In genomic region chr5:122515709-122516431, GRCh38 we compare ENCODE assay signal across 10 cellular contexts.
DNase-seq lines count a peak whose midpoint lies in the region; ATAC-seq and TF ChIP-seq lines count a peak whose summit lies in the region.
"Had no signal": no experiment of that assay in that cellular context is flagged by ENCODE, and none has a peak within 500 bp of the region (broad histone marks: within the 10 kb centered on the region; RNA-seq: fewer than 3 reads in every experiment).

No MANE protein-coding gene starts in this region.

- H3K9ac ChIP-seq in MM.1S (ENCODE audit: low read length): no peak overlapping the region
- H3K9ac ChIP-seq: parathyroid adenoma had no signal

- H3K79me2 ChIP-seq in MM.1S (ENCODE audit: low read length): no peaks in the 10 kb centered on the region
- H3K79me2 ChIP-seq: parathyroid adenoma had no signal

- DNase-seq in Calu3 (peak; percentile 65), MM.1S (peak; percentile 28), RWPE1 (ENCODE audit: low spot score) (peak; percentile 69), epithelial cell of proximal tubule (ENCODE audit: low read depth) (peak; percentile 29), mucosa of gallbladder (ENCODE audit: low spot score) (peak; percentile 35)
- no peak for DNase-seq in CD8-positive, alpha-beta T cell

- H3K4me2 ChIP-seq in MM.1S (ENCODE audit: low read depth, low read length): no peak overlapping the region

- H3K9me3 ChIP-seq in MM.1S (replicated peaks; ENCODE audit: insufficient read depth, low read length): no peaks in the 10 kb centered on the region
- no peaks in the 10 kb centered on the region for H3K9me3 ChIP-seq in CD8-positive, alpha-beta T cell (ENCODE audit: low read length)

- intact Hi-C loops in Calu3 (cut with micrococcal nuclease; ENCODE audit: unreplicated experiment): loop anchor here (1.0 to 5.0 kb wide), 7 partner anchors 141 to 1091 kb away; partner anchors contain the start of gene CEP120
- intact Hi-C loops in CD8-positive, alpha-beta T cell (cut with DNase I, micrococcal nuclease): no loop called here

- H3K27me3 ChIP-seq in MM.1S (replicated peaks; ENCODE audit: insufficient read depth, low read length): no peaks in the 10 kb centered on the region
- no peaks in the 10 kb centered on the region for H3K27me3 ChIP-seq in CD8-positive, alpha-beta T cell (ENCODE audit: insufficient read depth, low read length)

- CTCF ChIA-PET in Calu3 (lab: Charles Lee): interaction anchor here (0.6 to 1.0 kb wide), 11 partner anchors 16 to 907 kb away, joined by 3 to 10 read pairs (median 4); partner anchors contain the start of genes CEP120 and SNX24
- CTCF ChIA-PET in RWPE1 (lab: Yijun Ruan, JAX): interaction anchor here (0.6 to 1.1 kb wide), 7 partner anchors 11 to 851 kb away, joined by 3 to 6 read pairs (median 4); no protein-coding TSS in a partner anchor
- CTCF ChIA-PET in CD8-positive, alpha-beta T cell (lab: Charles Lee): no interaction called here

- no peaks in the 10 kb centered on the region for H3K4me1 ChIP-seq in MM.1S (ENCODE audit: low read length)
- no peaks in the 10 kb centered on the region for H3K4me1 ChIP-seq in CD8-positive, alpha-beta T cell (ENCODE audit: insufficient read depth, low read length)
- H3K4me1 ChIP-seq: parathyroid adenoma had no signal

- peak overlapping the region; percentile 79 for H3K4me3 Mint-ChIP-seq in Calu3 (ENCODE audit: low read depth, unreplicated experiment)
- H3K4me3 Mint-ChIP-seq in CD8-positive, alpha-beta T cell: no peak overlapping the region
- H3K4me3 Mint-ChIP-seq: IgD-negative memory B cell had no signal

- peak; percentile 67 for TF ChIP-seq CTCF in Calu3 (IDR thresholded peaks at IDR 0.05; ENCODE audit: unreplicated experiment)
- TF ChIP-seq CTCF in MM.1S (IDR thresholded peaks at IDR 0.05; ENCODE audit: low read length): peak; percentile 47
- 0 out of 2 replicates have a peak, but pooled peaks have one; percentile 16 for TF ChIP-seq CTCF in RWPE1 (conservative IDR thresholded peaks at IDR 0.05; ENCODE audit: low read depth)
- TF ChIP-seq CTCF in epithelial cell of proximal tubule (conservative IDR thresholded peaks at IDR 0.05; ENCODE audit: low read depth, low read length): peak; percentile 87
- no peak for TF ChIP-seq CTCF in CD8-positive, alpha-beta T cell (IDR thresholded peaks at IDR 0.05)

- no peak overlapping the region for H3K27ac Mint-ChIP-seq in Calu3 (ENCODE audit: unreplicated experiment)
- no peak overlapping the region for H3K27ac Mint-ChIP-seq in CD8-positive, alpha-beta T cell

- BruUV-seq in Calu3 (replicated peaks; lab: Mats Ljungman, UMichigan): no TSS peak

- H3K4me1 Mint-ChIP-seq in Calu3 (ENCODE audit: low read depth, unreplicated experiment): no peaks in the 10 kb centered on the region
- no peaks in the 10 kb centered on the region for H3K4me1 Mint-ChIP-seq in CD8-positive, alpha-beta T cell (ENCODE audit: low read depth)

- no peaks in the 10 kb centered on the region for H4K20me1 ChIP-seq in MM.1S (ENCODE audit: insufficient read depth, low read length)

- no peaks in the 10 kb centered on the region for H3F3A ChIP-seq in MM.1S (ENCODE audit: insufficient read depth, low read length)

- H3K9me3 Mint-ChIP-seq in Calu3 (ENCODE audit: low read depth, unreplicated experiment): no peaks in the 10 kb centered on the region
- H3K9me3 Mint-ChIP-seq in CD8-positive, alpha-beta T cell: no peaks in the 10 kb centered on the region

- POLR2A ChIA-PET in RWPE1 (lab: Yijun Ruan, JAX; ENCODE audit: low non-redundant PET): no interaction called here
- POLR2A ChIA-PET in CD8-positive, alpha-beta T cell (lab: Charles Lee): no interaction called here

- H3K27me3 Mint-ChIP-seq in Calu3 (ENCODE audit: unreplicated experiment): peaks cover 29% of the 10 kb centered on the region
- H3K27me3 Mint-ChIP-seq in CD8-positive, alpha-beta T cell (ENCODE audit: low read depth): peaks cover 4% of the 10 kb centered on the region
- H3K27me3 Mint-ChIP-seq: IgD-negative memory B cell had no signal

- H3K27ac ChIP-seq in MM.1S (ENCODE audit: low read length): no peak overlapping the region
- no peak overlapping the region for H3K27ac ChIP-seq in RWPE1
- H3K27ac ChIP-seq in CD8-positive, alpha-beta T cell (ENCODE audit: low read depth, low read length): no peak overlapping the region
- H3K27ac ChIP-seq: parathyroid adenoma had no signal

- no peaks in the 10 kb centered on the region for H3K36me3 ChIP-seq in MM.1S (replicated peaks; ENCODE audit: insufficient read depth, low read length)
- H3K36me3 ChIP-seq in CD8-positive, alpha-beta T cell (ENCODE audit: insufficient read depth, low read length): no peaks in the 10 kb centered on the region

- no peak overlapping the region for H3K4me3 ChIP-seq in MM.1S (ENCODE audit: low read length)
- no peak overlapping the region for H3K4me3 ChIP-seq in epithelial cell of proximal tubule (ENCODE audit: low read depth, low read length)
- no peak overlapping the region for H3K4me3 ChIP-seq in CD8-positive, alpha-beta T cell (ENCODE audit: low read depth, low read length)

- no peak overlapping the region for H2AFZ ChIP-seq in MM.1S (ENCODE audit: low read length)
- H2AFZ ChIP-seq: parathyroid adenoma had no signal

- peaks cover 7% of the 10 kb centered on the region for H3K36me3 Mint-ChIP-seq in Calu3 (ENCODE audit: insufficient read depth, unreplicated experiment)
- no peaks in the 10 kb centered on the region for H3K36me3 Mint-ChIP-seq in CD8-positive, alpha-beta T cell

- no peaks in the 10 kb centered on the region for H3K9me2 ChIP-seq in MM.1S (replicated peaks; ENCODE audit: insufficient read depth, low read length)

- ATAC-seq in GM21390 (IDR thresholded peaks at IDR 0.05; ENCODE audit: unreplicated experiment) (peak; percentile 85), HG03196 (IDR thresholded peaks at IDR 0.05; ENCODE audit: unreplicated experiment) (no peak)
- no peak for ATAC-seq in CD8-positive, alpha-beta T cell

Comparison
In these comparisons a context has a peak if more than half of its experiments do, and no peak if none do; other contexts are left out.
1. DNase-seq: peak in Calu3 (single experiment), MM.1S (single experiment), RWPE1 (single experiment), epithelial cell of proximal tubule (single experiment) and mucosa of gallbladder (single experiment); none in CD8-positive, alpha-beta T cell (0 of 7).